Comparison of ENCODE assay signal across 27 cellular contexts in genomic region chr13:88285329-88285728, GRCh38.
A peak's percentile ranks its signal among the peaks of the same experiment; 100 is the strongest.
DNase-seq lines count a peak whose midpoint lies in the region; TF ChIP-seq lines count a peak whose summit lies in the region.
"Had no signal": no experiment of that assay in that cellular context is flagged by ENCODE, and none has a peak within 500 bp of the region (broad histone marks: within the 10 kb centered on the region; RNA-seq: fewer than 3 reads in every experiment).

No MANE protein-coding gene starts in this region.

- H3K4me3 ChIP-seq in HEK293 (ENCODE audit: low read depth, low read length) (no peak overlapping the region), HAP-1 (no peak overlapping the region)
- H3K4me3 ChIP-seq: A549; BLaER1; BLaER1 treated with 17β-estradiol and CSF1 and Interleukin-3, amounts not matched to agents 10 nM and 100 nM had no signal

- H3K36me3 ChIP-seq in HEK293 (ENCODE audit: control insufficient read depth in 2 of 2, insufficient read depth in 1 of 2, low read length in 2 of 2) (no peaks in the 10 kb centered on the region), HAP-1 (replicated peaks) (no peaks in the 10 kb centered on the region)
- H3K36me3 ChIP-seq: BE2C; BLaER1; BLaER1 treated with 17β-estradiol and CSF1 and Interleukin-3, amounts not matched to agents 10 nM and 100 nM had no signal

- H3K9me3 ChIP-seq in HEK293 (ENCODE audit: control insufficient read depth, insufficient read depth, low read depth, low read length) (no peaks in the 10 kb centered on the region), HAP-1 (no peaks in the 10 kb centered on the region; the same call in 1 of the 2 replicates)
- H3K9me3 ChIP-seq: A549, BE2C, Caco-2 had no signal

- H3K4me1 ChIP-seq in HEK293 (ENCODE audit: control insufficient read depth, insufficient read depth, low read length) = no peaks in the 10 kb centered on the region
- no peaks in the 10 kb centered on the region for H3K4me1 ChIP-seq in HAP-1
- H3K4me1 ChIP-seq: A549; BE2C; BLaER1; BLaER1 treated with 17β-estradiol and CSF1 and Interleukin-3, amounts not matched to agents 10 nM and 100 nM; Caco-2 had no signal

- POLR2A ChIA-PET in HEK293 (lab: Yijun Ruan, JAX) = no interaction called here

- no peaks in the 10 kb centered on the region for H3K27me3 ChIP-seq in HAP-1 (ENCODE audit: low read depth)
- H3K27me3 ChIP-seq: BE2C; BLaER1; BLaER1 treated with 17β-estradiol and CSF1 and Interleukin-3, amounts not matched to agents 10 nM and 100 nM had no signal

- no peak for DNase-seq in HAP-1 (ENCODE audit: low spot score in 2 of 2)
- DNase-seq: 8988T; ACHN; AML-193; BE2C; C1 segment of cervical spinal cord; Caco-2; Calu3; CD4-positive, alpha-beta memory T cell; CD4-positive, alpha-beta T cell; CD4-positive, CD25-positive, alpha-beta regulatory T cell; CD8-positive, alpha-beta memory T cell; CD8-positive, alpha-beta T cell; COR-L47; DMS 273 treated with DMSO at 0.1 percent for 48 hours; DMS153; DMS53; DMS79; DMS79 treated with DMSO at 0.1 percent for 48 hours; DND-41; EL had no signal

- no peak overlapping the region for H3K27ac ChIP-seq in HEK293 (ENCODE audit: extremely low read depth, low read depth, low read length)
- H3K27ac ChIP-seq: 22Rv1; A549; BLaER1; BLaER1 treated with 17β-estradiol and CSF1 and Interleukin-3, amounts not matched to agents 10 nM and 100 nM; C4-2B had no signal

- no peak for TF ChIP-seq CTCF in HEK293 (tag by site-specific recombination; IDR thresholded peaks at IDR 0.05)

- CTCF ChIA-PET in HEK293 (lab: Yijun Ruan, JAX) = no interaction called here

- in situ Hi-C loops in HAP-1 (cut with MboI; ENCODE audit: low sequenced_read_pairs) = no loop called here

TF ChIP-seq in HEK293, 187 proteins besides CTCF, POLR2A, EP300 and RAD21:
- TF ChIP-seq KLF17 (tag by site-specific recombination; IDR thresholded peaks at IDR 0.05) (no peak), ZNF585B (tag by site-specific recombination; IDR thresholded peaks at IDR 0.05) (peak; percentile 59), ZNF521 (tag by site-specific recombination; IDR thresholded peaks at IDR 0.05) (no peak), ELK4 (IDR thresholded peaks at IDR 0.05; ENCODE audit: borderline replicate concordance, low read depth, low read length) (no peak), TRIM28 (IDR thresholded peaks at IDR 0.05; ENCODE audit: borderline replicate concordance, low read length) (peak; percentile 53; the same call in 1 of the 2 replicates), ZNF501 (tag by site-specific recombination; IDR thresholded peaks at IDR 0.05) (no peak), ZNF169 (tag by site-specific recombination; IDR thresholded peaks at IDR 0.05) (no peak), ZNF600 (tag by site-specific recombination; IDR thresholded peaks at IDR 0.05) (no peak), ZNF843 (tag by site-specific recombination; IDR thresholded peaks at IDR 0.05) (no peak), HOXD13 (CRISPR knock-in tag; IDR thresholded peaks at IDR 0.05; ENCODE audit: borderline replicate concordance) (no peak)
